Comparison of ENCODE assay signal across 20 cellular contexts in the genomic region with DNA sequence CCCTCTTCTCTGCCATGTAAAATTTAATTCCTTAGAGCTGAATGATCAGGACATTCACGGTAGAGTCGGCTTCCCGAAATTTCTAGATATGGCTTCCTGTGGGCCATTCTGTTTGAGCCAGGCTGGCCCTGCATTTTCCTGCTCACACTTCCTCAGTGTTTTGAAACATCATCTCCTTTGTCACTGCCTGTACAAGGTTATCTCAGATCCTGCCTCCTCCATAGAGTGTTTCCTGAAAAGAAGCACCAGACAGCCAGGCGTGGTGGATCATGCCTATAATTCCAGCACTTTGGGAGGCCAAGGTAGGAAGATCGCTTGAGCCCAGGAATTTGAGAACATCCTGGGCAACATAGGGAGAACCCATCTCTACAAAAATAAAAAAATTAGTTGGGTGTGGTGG. TPM values are rescaled to one million over a fixed set of nuclear protein-coding genes. Genes with fewer than 3 reads are reported as not detected.
DNase-seq lines count a peak whose midpoint lies in the region; ATAC-seq and TF ChIP-seq lines count a peak whose summit lies in the region.
"Had no signal": no experiment of that assay in that cellular context is flagged by ENCODE, and none has a peak within 500 bp of the region (broad histone marks: within the 10 kb centered on the region; RNA-seq: fewer than 3 reads in every experiment).

No MANE protein-coding gene starts in this region.

- no peak for ATAC-seq in activated naive CD4-positive, alpha-beta T cell treated with anti-CD3 and anti-CD28 coated beads, Interleukin-2, amount 50 U/mL, for 72 hours
- ATAC-seq in WTC11 = no peak
- ATAC-seq in lower lobe of right lung = no peak
- no peak for ATAC-seq in HG02759 (IDR thresholded peaks at IDR 0.05; ENCODE audit: unreplicated experiment)
- ATAC-seq: GM23338, Panc1 had no signal

- H3K27me3 Mint-ChIP-seq in activated naive CD4-positive, alpha-beta T cell treated with anti-CD3 and anti-CD28 coated beads for 36 hours (ENCODE audit: low read depth) = no peaks in the 10 kb centered on the region
- no peaks in the 10 kb centered on the region for H3K27me3 Mint-ChIP-seq in WTC11 (ENCODE audit: low read depth)

- H3K27ac Mint-ChIP-seq in activated naive CD4-positive, alpha-beta T cell treated with anti-CD3 and anti-CD28 coated beads, Interleukin-2, amount 50 U/mL, for 72 hours = peak overlapping the region; percentile 5 to 33
- H3K27ac Mint-ChIP-seq in activated naive CD4-positive, alpha-beta T cell treated with anti-CD3 and anti-CD28 coated beads for 36 hours = no peak overlapping the region
- H3K27ac Mint-ChIP-seq in WTC11 = 0 out of 2 replicates have a peak overlapping the region, but pooled peaks have one; percentile 44
- H3K27ac Mint-ChIP-seq: GM23338 had no signal

- H3K4me1 Mint-ChIP-seq in activated naive CD4-positive, alpha-beta T cell treated with anti-CD3 and anti-CD28 coated beads for 36 hours (ENCODE audit: low read depth) = peaks cover 13% of the 10 kb centered on the region
- H3K4me1 Mint-ChIP-seq in WTC11 = peaks cover 6% of the 10 kb centered on the region; the same call in 1 of the 2 replicates
- H3K4me1 Mint-ChIP-seq: CD8-positive, alpha-beta memory T cell had no signal

- peaks cover 36% of the 10 kb centered on the region for H3K4me1 ChIP-seq in lower lobe of right lung
- H3K4me1 ChIP-seq: HAP-1 had no signal

- H3K4me3 ChIP-seq in lower lobe of right lung = no peak overlapping the region
- H3K4me3 ChIP-seq: GM23338, HAP-1 had no signal

- no peaks in the 10 kb centered on the region for H3K36me3 Mint-ChIP-seq in activated naive CD4-positive, alpha-beta T cell treated with anti-CD3 and anti-CD28 coated beads, Interleukin-2, amount 50 U/mL, for 72 hours
- no peaks in the 10 kb centered on the region for H3K36me3 Mint-ChIP-seq in activated naive CD4-positive, alpha-beta T cell treated with anti-CD3 and anti-CD28 coated beads for 36 hours (ENCODE audit: low read depth)
- no peaks in the 10 kb centered on the region for H3K36me3 Mint-ChIP-seq in WTC11

- H3K4me3 Mint-ChIP-seq in activated naive CD4-positive, alpha-beta T cell treated with anti-CD3 and anti-CD28 coated beads for 36 hours = no peak overlapping the region
- H3K4me3 Mint-ChIP-seq in WTC11 = no peak overlapping the region
- H3K4me3 Mint-ChIP-seq: CD8-positive, alpha-beta memory T cell; GM23338 had no signal

- no peak for TF ChIP-seq CTCF in WTC11 (IDR thresholded peaks at IDR 0.05)
- no peak for TF ChIP-seq CTCF in lower lobe of right lung (IDR thresholded peaks at IDR 0.05)

- H3K36me3 ChIP-seq in lower lobe of right lung = no peaks in the 10 kb centered on the region

- CTCF ChIA-PET in activated naive CD4-positive, alpha-beta T cell treated with anti-CD3 and anti-CD28 coated beads for 36 hours (lab: Charles Lee) = interaction anchor here (1.2 to 3.6 kb wide), 3 partner anchors 11 to 439 kb away, joined by 3 to 22 read pairs (median 4); partner anchors contain the start of gene ADAM17
- CTCF ChIA-PET in WTC11 (lab: Charles Lee) = interaction anchor here (2.0 to 3.8 kb wide), 2 partner anchors 11 to 77 kb away, joined by 6 to 22 read pairs; no protein-coding TSS in a partner anchor

- H3K9me3 ChIP-seq in lower lobe of right lung = no peaks in the 10 kb centered on the region
- H3K9me3 ChIP-seq: HAP-1 had no signal

- DNase-seq in activated naive CD4-positive, alpha-beta T cell treated with anti-CD3 and anti-CD28 coated beads, Interleukin-2, amount 50 U/mL, for 72 hours (ENCODE audit: low spot score in 2 of 2) = no peak
- no peak for DNase-seq in activated naive CD4-positive, alpha-beta T cell treated with anti-CD3 and anti-CD28 coated beads for 36 hours
- DNase-seq in WTC11 (ENCODE audit: low spot score) = no peak
- peak; percentile 58 for DNase-seq in dermis blood vessel endothelial cell
- DNase-seq in lower lobe of right lung = no peak
- DNase-seq in T1000 (lab: John Stamatoyannopoulos, UW) = no peak
- no peak for DNase-seq in NCI-H1092 (lab: John Stamatoyannopoulos, UW)
- DNase-seq: CD8-positive, alpha-beta memory T cell; IMR-90; NCI-H1105 treated with DMSO at 0.1 percent for 48 hours; NCI-H2029 treated with DMSO at 0.1 percent for 48 hours; NCI-H345; NCI-H524; NCI-H774; NK-92 treated with Interleukin-12 subunit alpha and Interleukin-12 subunit beta, amount 100 ng/mL, for 24 hours had no signal

- POLR2A ChIA-PET in WTC11 (lab: Charles Lee) = no interaction called here

- H3K27me3 ChIP-seq in lower lobe of right lung (ENCODE audit: low read depth) = no peaks in the 10 kb centered on the region

- H3K27ac ChIP-seq in lower lobe of right lung = peak overlapping the region; percentile 25
- H3K27ac ChIP-seq: C4-2B had no signal

- H3K9me3 Mint-ChIP-seq in activated naive CD4-positive, alpha-beta T cell treated with anti-CD3 and anti-CD28 coated beads, Interleukin-2, amount 50 U/mL, for 72 hours = no peaks in the 10 kb centered on the region
- H3K9me3 Mint-ChIP-seq in activated naive CD4-positive, alpha-beta T cell treated with anti-CD3 and anti-CD28 coated beads for 36 hours = no peaks in the 10 kb centered on the region
- H3K9me3 Mint-ChIP-seq in WTC11 = no peaks in the 10 kb centered on the region
- H3K9me3 Mint-ChIP-seq: CD8-positive, alpha-beta memory T cell; GM23338 had no signal

- intact Hi-C loops in activated naive CD4-positive, alpha-beta T cell treated with anti-CD3 and anti-CD28 coated beads for 36 hours (cut with micrococcal nuclease) = no loop called here
- intact Hi-C loops in lower lobe of right lung (cut with DNase I) = no loop called here

TF ChIP-seq in WTC11, 78 proteins besides CTCF, POLR2A, EP300 and RAD21 (continues in another document):
- TF ChIP-seq MYBL2 (CRISPR knock-in tag; IDR thresholded peaks at IDR 0.05) (no peak), RELA (CRISPR knock-in tag; IDR thresholded peaks at IDR 0.05; ENCODE audit: borderline replicate concordance) (no peak), CREM (CRISPR knock-in tag; IDR thresholded peaks at IDR 0.05) (no peak), ZNF671 (CRISPR knock-in tag; IDR thresholded peaks at IDR 0.05) (no peak), SOX15 (CRISPR knock-in tag; IDR thresholded peaks at IDR 0.05) (no peak), FOXP1 (CRISPR knock-in tag; IDR thresholded peaks at IDR 0.05; ENCODE audit: borderline replicate concordance) (no peak), CBFB (CRISPR knock-in tag; IDR thresholded peaks at IDR 0.05; ENCODE audit: low read depth) (no peak), TCF7 (CRISPR knock-in tag; IDR thresholded peaks at IDR 0.05; ENCODE audit: low read depth) (no peak), TEAD1 (CRISPR knock-in tag; IDR thresholded peaks at IDR 0.05) (no peak), NR3C1 (CRISPR knock-in tag; conservative IDR thresholded peaks at IDR 0.05; ENCODE audit: low read depth) (no peak)
- TF ChIP-seq, protein P1, sequence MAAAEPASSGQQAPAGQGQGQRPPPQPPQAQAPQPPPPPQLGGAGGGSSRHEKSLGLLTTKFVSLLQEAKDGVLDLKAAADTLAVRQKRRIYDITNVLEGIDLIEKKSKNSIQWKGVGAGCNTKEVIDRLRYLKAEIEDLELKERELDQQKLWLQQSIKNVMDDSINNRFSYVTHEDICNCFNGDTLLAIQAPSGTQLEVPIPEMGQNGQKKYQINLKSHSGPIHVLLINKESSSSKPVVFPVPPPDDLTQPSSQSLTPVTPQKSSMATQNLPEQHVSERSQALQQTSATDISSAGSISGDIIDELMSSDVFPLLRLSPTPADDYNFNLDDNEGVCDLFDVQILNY (CRISPR knock-in tag; IDR thresholded peaks at IDR 0.05) = no peak
- TF ChIP-seq, protein P2, sequence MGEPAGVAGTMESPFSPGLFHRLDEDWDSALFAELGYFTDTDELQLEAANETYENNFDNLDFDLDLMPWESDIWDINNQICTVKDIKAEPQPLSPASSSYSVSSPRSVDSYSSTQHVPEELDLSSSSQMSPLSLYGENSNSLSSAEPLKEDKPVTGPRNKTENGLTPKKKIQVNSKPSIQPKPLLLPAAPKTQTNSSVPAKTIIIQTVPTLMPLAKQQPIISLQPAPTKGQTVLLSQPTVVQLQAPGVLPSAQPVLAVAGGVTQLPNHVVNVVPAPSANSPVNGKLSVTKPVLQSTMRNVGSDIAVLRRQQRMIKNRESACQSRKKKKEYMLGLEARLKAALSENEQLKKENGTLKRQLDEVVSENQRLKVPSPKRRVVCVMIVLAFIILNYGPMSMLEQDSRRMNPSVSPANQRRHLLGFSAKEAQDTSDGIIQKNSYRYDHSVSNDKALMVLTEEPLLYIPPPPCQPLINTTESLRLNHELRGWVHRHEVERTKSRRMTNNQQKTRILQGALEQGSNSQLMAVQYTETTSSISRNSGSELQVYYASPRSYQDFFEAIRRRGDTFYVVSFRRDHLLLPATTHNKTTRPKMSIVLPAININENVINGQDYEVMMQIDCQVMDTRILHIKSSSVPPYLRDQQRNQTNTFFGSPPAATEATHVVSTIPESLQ (CRISPR knock-in tag; IDR thresholded peaks at IDR 0.05) = no peak

RNA-seq across cellular contexts. Expression of gene GRHL1, which starts 43.6 kb away (rescaled TPM):
- total RNA-seq in activated naive CD4-positive, alpha-beta T cell treated with anti-CD3 and anti-CD28 coated beads, Interleukin-2, amount 50 U/mL, for 72 hours = under 1 TPM; 0.59 to 0.88 TPM
- under 1 TPM; 0.69 to 0.79 TPM for total RNA-seq in activated naive CD4-positive, alpha-beta T cell treated with anti-CD3 and anti-CD28 coated beads for 36 hours
- total RNA-seq in WTC11 (2021) = 2.7 to 5.0 TPM (median 4.7 TPM) in 3 replicates
- total RNA-seq in dermis blood vessel endothelial cell = 0.37 and 0.85 TPM in 2 replicates
- 6.5 TPM for total RNA-seq in lower lobe of right lung

RNA-seq across cellular contexts. Expression of gene KLF11, which starts 48.3 kb away (rescaled TPM):
- 1 to 10 TPM; 1.1 to 7.5 TPM for total RNA-seq in activated naive CD4-positive, alpha-beta T cell treated with anti-CD3 and anti-CD28 coated beads, Interleukin-2, amount 50 U/mL, for 72 hours
- 1 to 10 TPM; 3.0 to 3.1 TPM for total RNA-seq in activated naive CD4-positive, alpha-beta T cell treated with anti-CD3 and anti-CD28 coated beads for 36 hours
- 8.8 to 14.4 TPM (median 13.7 TPM) in 3 replicates for total RNA-seq in WTC11 (2021)
- 7.6 and 11.6 TPM in 2 replicates for total RNA-seq in dermis blood vessel endothelial cell
- total RNA-seq in lower lobe of right lung = 40.8 TPM
